In genomic region chr1:44673675-44674112, GRCh38 we compare ENCODE assay signal across 8 cellular contexts. TPM values are rescaled to one million over a fixed set of nuclear protein-coding genes. Genes with fewer than 3 reads are reported as not detected.
A peak's percentile ranks its signal among the peaks of the same experiment; 100 is the strongest.
DNase-seq lines count a peak whose midpoint lies in the region; ATAC-seq and TF ChIP-seq lines count a peak whose summit lies in the region.

No MANE protein-coding gene starts in this region.

- H3K4me3 ChIP-seq in lung: peak overlapping the region; percentile 46

- H3K9me3 Mint-ChIP-seq in brain: no peaks in the 10 kb centered on the region

- peaks cover 10 to 17% of the 10 kb centered on the region in 2 donors for H3K4me1 ChIP-seq in lung (ENCODE audit: control insufficient read depth in 2 of 2, insufficient read depth in 2 of 2, low read length in 2 of 2)

- H3K4me3 Mint-ChIP-seq in brain: peak overlapping the region; percentile 90 to 94 (median 93)

- no peaks in the 10 kb centered on the region for H3K9me3 ChIP-seq in lung (ENCODE audit: control insufficient read depth in 2 of 2, insufficient read depth in 1 of 2, low read length in 1 of 2)

- ATAC-seq in GM18909 (IDR thresholded peaks at IDR 0.05; ENCODE audit: poor library complexity, unreplicated experiment) (peak; percentile 4), HG03378 (IDR thresholded peaks at IDR 0.05; ENCODE audit: unreplicated experiment) (peak; percentile 2), lung (ENCODE audit: insufficient read depth, low FRiP score) (no peak), GM21825 (IDR thresholded peaks at IDR 0.05; ENCODE audit: unreplicated experiment) (no peak)

- DNase-seq in lung (ENCODE audit: low spot score) (no peak), CD1c-positive myeloid dendritic cell (ENCODE audit: extremely low spot score) (no peak), NOMO-1 (lab: John Stamatoyannopoulos, UW; ENCODE audit: unreplicated experiment in 2 of 2) (no peak)
- no peak for DNase-seq in activated effector memory CD4-positive, alpha-beta T cell treated with Interleukin-2 at 50 U/mL for 16 hours

- no peaks in the 10 kb centered on the region for H3K27me3 ChIP-seq in lung (ENCODE audit: control insufficient read depth, insufficient read depth)

- H3K4me1 Mint-ChIP-seq in brain: peaks cover 44% of the 10 kb centered on the region

- no peaks in the 10 kb centered on the region for H3K36me3 ChIP-seq in lung (ENCODE audit: control insufficient read depth in 2 of 2, insufficient read depth in 2 of 2, low read length in 2 of 2)

- WGBS in lung, 2 donors: 0 to 1% methylated on average over 16 of the region's 16 CpGs

- peaks cover 4% of the 10 kb centered on the region for H3K36me3 Mint-ChIP-seq in brain

- peak overlapping the region; percentile 79 to 92 for H3K27ac ChIP-seq in lung (ENCODE audit: low read depth in 1 of 2, low read length in 1 of 2)

- peak overlapping the region; percentile 94 to 95 (median 95) for H3K27ac Mint-ChIP-seq in brain

- TF ChIP-seq CTCF in brain (conservative IDR thresholded peaks at IDR 0.05): no peak
- TF ChIP-seq CTCF in lung (IDR thresholded peaks at IDR 0.05; ENCODE audit: control extremely low read depth, extremely low read depth): no peak

- H3K27me3 Mint-ChIP-seq in brain: no peaks in the 10 kb centered on the region

RNA-seq across cellular contexts. Expression of gene TMEM53, which starts 0.6 kb away (rescaled TPM):
- polyA plus RNA-seq in brain (ENCODE audit: insufficient read depth, low read depth, low replicate concordance) (19.1 TPM), lung (10 to 100 TPM; 16.2 to 20.6 TPM)
- 10 to 100 TPM in 1 of 2 donors, 1 to 10 TPM in 1; 7.1 to 26.4 TPM for total RNA-seq in lung

RNA-seq across cellular contexts. Expression of gene ARMH1, which starts 0.8 kb away (rescaled TPM):
- polyA plus RNA-seq in brain (ENCODE audit: insufficient read depth, low read depth, low replicate concordance) (5.2 TPM), lung (10 to 100 TPM; 26.0 to 35.3 TPM)
- total RNA-seq in lung: 10 to 100 TPM in 1 of 2 donors, 1 to 10 TPM in 1; 9.7 to 16.7 TPM

RNA-seq across cellular contexts. Expression of gene RNU5D-1, which starts 57.3 kb away (rescaled TPM):
- polyA plus RNA-seq in brain (ENCODE audit: insufficient read depth, low read depth, low replicate concordance) (not detected), lung (not detected)
- total RNA-seq in lung: not detected

Comparison
In these comparisons a context has a peak if more than half of its experiments do, and no peak if none do; other contexts are left out.
1. ATAC-seq: peak in GM18909 (single experiment) and HG03378 (single experiment); none in lung (single experiment) and GM21825 (single experiment).